ENCODE assay signal across 1 cellular context in genomic region chr15:41969851-41970431, GRCh38.
A peak's percentile ranks its signal among the peaks of the same experiment; 100 is the strongest.
TF ChIP-seq lines count a peak whose summit lies in the region.

No MANE protein-coding gene starts in this region.

TF ChIP-seq in GM12878, 131 proteins besides CTCF, POLR2A, EP300 and RAD21 (continued from another document and continues in another):
- TF ChIP-seq PKNOX1 (IDR thresholded peaks at IDR 0.05) (peak; percentile 67), IKZF2 (IDR thresholded peaks at IDR 0.05) (peak; percentile 82 to 87), MTA2 (IDR thresholded peaks at IDR 0.05; ENCODE audit: low read depth) (peak; percentile 75), MAX (IDR thresholded peaks at IDR 0.05; ENCODE audit: low read depth, low read length) (no peak), SREBF1 (IDR thresholded peaks at IDR 0.05; ENCODE audit: low read length) (no peak), CBFB (IDR thresholded peaks at IDR 0.05; ENCODE audit: low read depth) (peak; percentile 43; the same call in 1 of the 2 replicates), HDAC6 (IDR thresholded peaks at IDR 0.05; ENCODE audit: unreplicated experiment) (no peak), CHD2 (IDR thresholded peaks at IDR 0.05; ENCODE audit: borderline replicate concordance, low read depth, low read length) (0 out of 2 replicates have a peak, but pooled peaks have one; percentile 26), ZZZ3 (IDR thresholded peaks at IDR 0.05; ENCODE audit: control insufficient read depth, insufficient read length, low read depth) (no peak), MXI1 (IDR thresholded peaks at IDR 0.05; ENCODE audit: low read depth, low read length) (peak; percentile 85), ZBTB11 (CRISPR knock-in tag; IDR thresholded peaks at IDR 0.05) (no peak), ZBTB4 (CRISPR knock-in tag; IDR thresholded peaks at IDR 0.05) (no peak), USF1 (IDR thresholded peaks at IDR 0.05; ENCODE audit: borderline replicate concordance, extremely low read length, insufficient read depth, low read depth, low read length) (no peak), KDM1A (IDR thresholded peaks at IDR 0.05; ENCODE audit: borderline replicate concordance) (no peak), NFYA (IDR thresholded peaks at IDR 0.05; ENCODE audit: borderline replicate concordance, low read depth, low read length) (no peak), BACH1 (IDR thresholded peaks at IDR 0.05; ENCODE audit: borderline replicate concordance) (0 out of 2 replicates have a peak, but pooled peaks have one; percentile 15), ZNF274 (IDR thresholded peaks at IDR 0.05; ENCODE audit: insufficient read depth, insufficient read length) (no peak), SMAD5 (IDR thresholded peaks at IDR 0.05; ENCODE audit: low read depth) (no peak), PAX5 (IDR thresholded peaks at IDR 0.05; ENCODE audit: borderline replicate concordance, low read depth, low read length) (peak; percentile 47; the same call in 1 of the 2 replicates), SMAD1 (IDR thresholded peaks at IDR 0.05; ENCODE audit: low read depth, partially characterized antibody) (peak; percentile 58), CREM (IDR thresholded peaks at IDR 0.05; ENCODE audit: low read depth) (0 out of 2 replicates have a peak, but pooled peaks have one; percentile 38), RELB (IDR thresholded peaks at IDR 0.05; ENCODE audit: low read depth) (peak; percentile 81; the same call in 1 of the 2 replicates), EGR1 (IDR thresholded peaks at IDR 0.05; ENCODE audit: borderline replicate concordance in 1 of 2, low read depth in 2 of 2, low read length in 2 of 2) (peak in 1 of 2 experiments; percentile 29; a peak in 1 of 3 replicates), ESRRA (IDR thresholded peaks at IDR 0.05; ENCODE audit: low read length) (no peak), USF2 (IDR thresholded peaks at IDR 0.05; ENCODE audit: borderline replicate concordance, low read depth, low read length) (no peak), HDGF (IDR thresholded peaks at IDR 0.05) (no peak), KAT2A (conservative IDR thresholded peaks at IDR 0.05; ENCODE audit: control insufficient read depth, low read depth, low read length) (no peak), MEF2B (IDR thresholded peaks at IDR 0.05; ENCODE audit: partially characterized antibody, poor library complexity, severe bottlenecking) (peak; percentile 70), CEBPB (IDR thresholded peaks at IDR 0.05; ENCODE audit: borderline replicate concordance in 1 of 2, low read depth in 2 of 2, low read length in 2 of 2) (no peak), RCOR1 (conservative IDR thresholded peaks at IDR 0.05; ENCODE audit: low read depth, low read length) (peak; percentile 85; the same call in 1 of the 2 replicates), EED (IDR thresholded peaks at IDR 0.05; ENCODE audit: low read depth) (peak; percentile 69; the same call in 1 of the 2 replicates), JUNB (IDR thresholded peaks at IDR 0.05) (no peak), HSF1 (IDR thresholded peaks at IDR 0.05; ENCODE audit: low read depth, low read length) (no peak), ZNF217 (IDR thresholded peaks at IDR 0.05) (no peak), ATF7 (IDR thresholded peaks at IDR 0.05; ENCODE audit: low read depth) (peak; percentile 54; the same call in 1 of the 2 replicates), KLF5 (IDR thresholded peaks at IDR 0.05; ENCODE audit: partially characterized antibody) (no peak), DPF2 (IDR thresholded peaks at IDR 0.05) (peak; percentile 16; the same call in 1 of the 2 replicates), TBL1XR1 (IDR thresholded peaks at IDR 0.05; ENCODE audit: low read depth, low read length) (no peak; the same call in 1 of the 2 replicates), IRF3 (IDR thresholded peaks at IDR 0.05) (no peak), ASH2L (IDR thresholded peaks at IDR 0.05; ENCODE audit: borderline replicate concordance, low read depth) (no peak), IKZF1 (conservative IDR thresholded peaks at IDR 0.05) (peak; percentile 89), ATF3 (IDR thresholded peaks at IDR 0.05; ENCODE audit: borderline replicate concordance, extremely low read depth, low read depth, low read length) (no peak), BRCA1 (IDR thresholded peaks at IDR 0.05; ENCODE audit: low read depth, low read length) (no peak), SKIL (IDR thresholded peaks at IDR 0.05; ENCODE audit: low read depth, poor library complexity, severe bottlenecking) (peak; percentile 47), FOS (IDR thresholded peaks at IDR 0.05; ENCODE audit: borderline replicate concordance, extremely low read depth, insufficient read length) (no peak), YY1 (IDR thresholded peaks at IDR 0.05; ENCODE audit: low read depth, low read length) (no peak; the same call in 1 of the 2 replicates), NBN (IDR thresholded peaks at IDR 0.05) (peak; percentile 30), SRF (IDR thresholded peaks at IDR 0.05; ENCODE audit: low read depth in 2 of 2, low read length in 2 of 2) (peak; percentile 61 to 90), SREBF2 (IDR thresholded peaks at IDR 0.05; ENCODE audit: low read length) (no peak), MEF2A (IDR thresholded peaks at IDR 0.05; ENCODE audit: insufficient read depth, low read depth, low read length) (peak; percentile 51; the same call in 1 of the 2 replicates), NR2C1 (IDR thresholded peaks at IDR 0.05) (no peak), GATAD2B (conservative IDR thresholded peaks at IDR 0.05; ENCODE audit: low read depth) (no peak)
